ENCODE assay signal across 9 cellular contexts in the genomic region with DNA sequence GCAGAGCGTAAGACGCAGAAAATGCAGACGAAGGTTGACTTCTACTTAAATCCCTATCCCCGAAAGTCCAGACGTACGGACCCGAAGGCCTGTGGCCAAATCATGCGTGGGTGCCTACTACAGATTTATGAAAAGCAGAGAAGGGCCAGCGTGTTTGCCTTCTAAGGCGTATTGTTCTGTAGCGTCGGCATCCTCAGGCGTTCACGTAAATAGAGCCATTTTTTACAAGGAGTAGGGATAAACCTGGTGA. TPM values are rescaled to one million over a fixed set of nuclear protein-coding genes. Genes with fewer than 3 reads are reported as not detected.
A peak's percentile ranks its signal among the peaks of the same experiment; 100 is the strongest.
DNase-seq lines count a peak whose midpoint lies in the region; ATAC-seq and TF ChIP-seq lines count a peak whose summit lies in the region.
"Had no signal": no experiment of that assay in that cellular context is flagged by ENCODE, and none has a peak within 500 bp of the region (broad histone marks: within the 10 kb centered on the region; RNA-seq: fewer than 3 reads in every experiment).

No MANE protein-coding gene starts in this region.

- TF ChIP-seq CTCF in AG10803 (conservative IDR thresholded peaks at IDR 0.05; ENCODE audit: low read length) (no peak), esophagus muscularis mucosa (IDR thresholded peaks at IDR 0.05) (no peak), neural crest cell (conservative IDR thresholded peaks at IDR 0.05) (no peak)

- intact Hi-C loops in esophagus muscularis mucosa (cut with DNase I), result loop anchor here (5.0 kb wide), 1 partner anchor 38 kb away; no protein-coding TSS in a partner anchor

- no peak overlapping the region for H3K27ac Mint-ChIP-seq in neural crest cell (ENCODE audit: unreplicated experiment)

- H3K9ac ChIP-seq in NT2/D1 (ENCODE audit: insufficient read length, low read depth), result no peak overlapping the region

- no peaks in the 10 kb centered on the region for H3K9me3 Mint-ChIP-seq in neural crest cell

- TF ChIP-seq EP300 in esophagus muscularis mucosa (IDR thresholded peaks at IDR 0.05), result no peak

- peak overlapping the region; percentile 79 to 88 (median 86) for H3K27ac ChIP-seq in esophagus muscularis mucosa (replicated peaks in 1 of 4)

- H3K4me3 Mint-ChIP-seq in neural crest cell, result peak overlapping the region; percentile 49

- peaks cover 13% of the 10 kb centered on the region for H3K4me1 Mint-ChIP-seq in neural crest cell

- DNase-seq in AG10803 (ENCODE audit: low read depth), result no peak
- DNase-seq in NT2/D1 (ENCODE audit: low read depth, low spot score), result no peak
- DNase-seq in esophagus muscularis mucosa (ENCODE audit: extremely low spot score), result no peak
- no peak for DNase-seq in neural crest cell (ENCODE audit: low read depth, low spot score)
- no peak for DNase-seq in NCI-H446 treated with DMSO at 0.1 percent for 48 hours (lab: John Stamatoyannopoulos, UW)
- no peak for DNase-seq in HAP-1 (ENCODE audit: low spot score in 2 of 2)
- DNase-seq in stimulated activated CD8-positive, alpha-beta memory T cell treated with anti-CD3 and anti-CD28 coated beads, Interleukin-4, amount 100 ng/mL, for 48 hours, result no peak
- DNase-seq: NCI-H2081 treated with DMSO at 0.1 percent for 48 hours had no signal

- no peak for TF ChIP-seq POLR2A in esophagus muscularis mucosa (IDR thresholded peaks at IDR 0.05; ENCODE audit: low read depth)

- no peak for ATAC-seq in GM21381 (IDR thresholded peaks at IDR 0.05; ENCODE audit: unreplicated experiment)

- H3K27me3 Mint-ChIP-seq in neural crest cell (ENCODE audit: low read depth), result peaks cover 75% of the 10 kb centered on the region

- H3K4me1 ChIP-seq in NT2/D1 (ENCODE audit: insufficient read depth, insufficient read length) (no peaks in the 10 kb centered on the region), esophagus muscularis mucosa (peaks cover 6 to 65% (median 54%) of the 10 kb centered on the region in 4 donors), HAP-1 (no peaks in the 10 kb centered on the region)

- H3K27me3 ChIP-seq in NT2/D1 (ENCODE audit: insufficient read depth, insufficient read length), result peaks cover 60% of the 10 kb centered on the region
- no peaks in the 10 kb centered on the region for H3K27me3 ChIP-seq in esophagus muscularis mucosa
- no peaks in the 10 kb centered on the region for H3K27me3 ChIP-seq in HAP-1 (ENCODE audit: low read depth)

- no peaks in the 10 kb centered on the region for H3K36me3 Mint-ChIP-seq in neural crest cell (ENCODE audit: low read depth)

- in situ Hi-C loops in HAP-1 (cut with MboI; ENCODE audit: low sequenced_read_pairs), result no loop called here

- H3K9me3 ChIP-seq in NT2/D1 (ENCODE audit: insufficient read depth, low read length), result no peaks in the 10 kb centered on the region
- H3K9me3 ChIP-seq in esophagus muscularis mucosa, result no peaks in the 10 kb centered on the region
- H3K9me3 ChIP-seq in HAP-1, result no peaks in the 10 kb centered on the region

- H3K36me3 ChIP-seq in NT2/D1 (ENCODE audit: insufficient read depth, insufficient read length, low read length), result no peaks in the 10 kb centered on the region
- H3K36me3 ChIP-seq in esophagus muscularis mucosa, result no peaks in the 10 kb centered on the region
- H3K36me3 ChIP-seq in HAP-1 (replicated peaks), result no peaks in the 10 kb centered on the region

- H3K4me3 ChIP-seq in AG10803 (ENCODE audit: low read length), result peak overlapping the region; percentile 66
- peak overlapping the region; percentile 72 for H3K4me3 ChIP-seq in NT2/D1 (ENCODE audit: insufficient read length, low read depth)
- H3K4me3 ChIP-seq in esophagus muscularis mucosa, result peak overlapping the region; percentile 72 to 79 (median 76)
- H3K4me3 ChIP-seq in HAP-1, result no peak overlapping the region

- WGBS in esophagus muscularis mucosa, result 59% methylated on average over 14 of the region's 14 CpGs

RNA-seq across cellular contexts. Expression of gene GIPC2, which starts 0.2 kb away (rescaled TPM):
- total RNA-seq in esophagus muscularis mucosa (1 to 10 TPM; 4.5 to 8.7 (median 6.8) TPM), neural crest cell (not detected in 2 replicates)

RNA-seq across cellular contexts. Expression of gene DNAJB4, which starts 40.8 kb away (rescaled TPM):
- 10 to 100 TPM; 62.6 to 79.7 (median 70.4) TPM for total RNA-seq in esophagus muscularis mucosa
- 17.3 and 23.2 TPM in 2 replicates for total RNA-seq in neural crest cell
